ENCODE assay signal across 7 cellular contexts in the genomic region with DNA sequence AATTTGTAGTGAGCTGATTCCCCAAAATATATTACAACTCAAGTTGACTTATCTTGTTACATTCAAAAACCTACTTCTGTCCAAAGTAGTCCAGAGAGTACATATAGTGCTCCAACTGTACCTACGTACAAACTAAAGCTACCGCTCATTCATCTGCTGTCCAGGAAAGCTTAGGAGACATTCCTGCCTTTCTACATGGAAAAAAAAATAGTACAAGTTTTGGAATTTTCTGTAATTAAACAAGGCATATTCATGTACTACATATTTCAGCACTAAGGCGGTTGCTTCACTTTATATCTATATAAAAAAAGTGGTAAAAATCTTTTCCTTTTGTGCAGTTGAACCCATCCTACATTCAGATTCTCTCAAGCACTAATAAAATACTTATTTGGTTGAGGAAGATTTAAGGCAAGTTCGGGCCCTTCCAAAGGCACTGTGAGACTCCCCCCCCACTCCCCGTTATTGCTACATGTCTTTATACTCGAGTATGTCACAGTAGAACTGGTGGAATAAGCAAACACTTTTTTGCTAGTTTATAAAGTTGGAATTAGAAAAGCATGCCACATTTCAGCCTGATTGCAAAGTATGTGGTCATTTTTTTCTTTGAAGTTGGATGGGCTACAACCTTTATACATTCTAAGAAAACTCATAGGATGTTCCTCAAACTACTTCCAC. TPM values are rescaled to one million over a fixed set of nuclear protein-coding genes. Genes with fewer than 3 reads are reported as not detected.
A peak's percentile ranks its signal among the peaks of the same experiment; 100 is the strongest.
DNase-seq lines count a peak whose midpoint lies in the region; ATAC-seq and TF ChIP-seq lines count a peak whose summit lies in the region.

No MANE protein-coding gene starts in this region.

- no peaks in the 10 kb centered on the region for H3K27me3 Mint-ChIP-seq in activated CD8-positive, alpha-beta T cell treated with anti-CD3 and anti-CD28 coated beads for 36 hours

- H3K9ac ChIP-seq in HUES64 (ENCODE audit: low read depth, low read length), result peak overlapping the region; percentile 99; the same call in 1 of the 2 replicates

- no peaks in the 10 kb centered on the region for H3K9me3 ChIP-seq in HUES64 (ENCODE audit: insufficient read depth, low read depth, low read length)
- H3K9me3 ChIP-seq in left ventricle myocardium inferior (replicated peaks), result no peaks in the 10 kb centered on the region
- H3K9me3 ChIP-seq in SJCRH30 (replicated peaks), result no peaks in the 10 kb centered on the region

- peaks cover 53% of the 10 kb centered on the region for H3K4me1 ChIP-seq in HUES64 (ENCODE audit: insufficient read depth, low read length)
- H3K4me1 ChIP-seq in left ventricle myocardium inferior, result peaks cover 91% of the 10 kb centered on the region
- H3K4me1 ChIP-seq in SJCRH30, result peaks cover 31% of the 10 kb centered on the region

- H3K36me3 Mint-ChIP-seq in activated CD8-positive, alpha-beta T cell treated with anti-CD3 and anti-CD28 coated beads for 36 hours (ENCODE audit: low read depth), result peaks cover 53% of the 10 kb centered on the region
- H3K36me3 Mint-ChIP-seq in stimulated activated effector memory CD8-positive, alpha-beta T cell treated with anti-CD3 and anti-CD28 coated beads, Interleukin-12 subunit alpha, Interleukin-12 subunit beta, amount 100 ng/mL, for 72 hours, result peaks cover 91% of the 10 kb centered on the region

- H3K9me3 Mint-ChIP-seq in activated CD8-positive, alpha-beta T cell treated with anti-CD3 and anti-CD28 coated beads for 36 hours, result no peaks in the 10 kb centered on the region
- H3K9me3 Mint-ChIP-seq in stimulated activated effector memory CD8-positive, alpha-beta T cell treated with anti-CD3 and anti-CD28 coated beads, Interleukin-12 subunit alpha, Interleukin-12 subunit beta, amount 100 ng/mL, for 72 hours, result no peaks in the 10 kb centered on the region

- H3K4me1 Mint-ChIP-seq in activated CD8-positive, alpha-beta T cell treated with anti-CD3 and anti-CD28 coated beads for 36 hours (ENCODE audit: low read depth), result peaks cover 43% of the 10 kb centered on the region
- H3K4me1 Mint-ChIP-seq in stimulated activated effector memory CD8-positive, alpha-beta T cell treated with anti-CD3 and anti-CD28 coated beads, Interleukin-12 subunit alpha, Interleukin-12 subunit beta, amount 100 ng/mL, for 72 hours, result peaks cover 52% of the 10 kb centered on the region

- peak overlapping the region; percentile 69; the same call in 1 of the 2 replicates for H3K27ac ChIP-seq in HUES64 (ENCODE audit: low read depth, low read length)
- peak overlapping the region; percentile 99 for H3K27ac ChIP-seq in left ventricle myocardium inferior (replicated peaks)
- H3K27ac ChIP-seq in SJCRH30, result no peak overlapping the region

- H3K36me3 ChIP-seq in HUES64 (ENCODE audit: insufficient read depth, low read length) (peaks cover 30% of the 10 kb centered on the region), left ventricle myocardium inferior (peaks cover 36% of the 10 kb centered on the region), SJCRH30 (peaks cover 12% of the 10 kb centered on the region)

- no peak for ATAC-seq in activated CD8-positive, alpha-beta T cell treated with anti-CD3 and anti-CD28 coated beads for 36 hours
- ATAC-seq in stimulated activated effector memory CD8-positive, alpha-beta T cell treated with anti-CD3 and anti-CD28 coated beads, Interleukin-12 subunit alpha, Interleukin-12 subunit beta, amount 100 ng/mL, for 72 hours, result no peak
- ATAC-seq in HG03439 (IDR thresholded peaks at IDR 0.05; ENCODE audit: unreplicated experiment), result no peak

- DNase-seq in activated CD8-positive, alpha-beta T cell treated with anti-CD3 and anti-CD28 coated beads for 36 hours, result no peak
- no peak for DNase-seq in left ventricle myocardium inferior
- no peak for DNase-seq in stimulated activated effector memory CD8-positive, alpha-beta T cell treated with anti-CD3 and anti-CD28 coated beads, Interleukin-12 subunit alpha, Interleukin-12 subunit beta, amount 100 ng/mL, for 72 hours (ENCODE audit: low spot score in 2 of 2)
- DNase-seq in SJCRH30, result no peak
- DNase-seq in activated CD4-positive, alpha-beta T cell treated with anti-CD3 and anti-CD28 coated beads, Interleukin-2, amount 50 U/mL, for 4 hours, result no peak

- WGBS in HUES64, result 29% methylated on average over 5 of the region's 6 CpGs

- H3K4me3 Mint-ChIP-seq in activated CD8-positive, alpha-beta T cell treated with anti-CD3 and anti-CD28 coated beads for 36 hours, result peak overlapping the region; percentile 80
- peak overlapping the region; percentile 85 for H3K4me3 Mint-ChIP-seq in stimulated activated effector memory CD8-positive, alpha-beta T cell treated with anti-CD3 and anti-CD28 coated beads, Interleukin-12 subunit alpha, Interleukin-12 subunit beta, amount 100 ng/mL, for 72 hours

- intact Hi-C loops in activated CD8-positive, alpha-beta T cell treated with anti-CD3 and anti-CD28 coated beads for 36 hours (cut with micrococcal nuclease), result loop anchor here (10.0 kb wide), 1 partner anchor 248 kb away; no protein-coding TSS in a partner anchor
- intact Hi-C loops in left ventricle myocardium inferior (cut with micrococcal nuclease), result loop anchor here (10.0 kb wide), 2 partner anchors 88 to 278 kb away; no protein-coding TSS in a partner anchor

- peak overlapping the region; percentile 94 for H3K4me3 ChIP-seq in HUES64 (ENCODE audit: low read length)
- peak overlapping the region; percentile 94 for H3K4me3 ChIP-seq in left ventricle myocardium inferior
- H3K4me3 ChIP-seq in SJCRH30, result no peak overlapping the region

- CTCF ChIA-PET in activated CD8-positive, alpha-beta T cell treated with anti-CD3 and anti-CD28 coated beads for 36 hours (lab: Charles Lee), result interaction anchor here (0.7 to 19.3 kb wide), 10 partner anchors 23 to 412 kb away, joined by 3 to 647 read pairs (median 4); no protein-coding TSS in a partner anchor

- H3K27me3 ChIP-seq in HUES64 (ENCODE audit: insufficient read depth, low read length) (no peaks in the 10 kb centered on the region), left ventricle myocardium inferior (ENCODE audit: low read depth) (no peaks in the 10 kb centered on the region), SJCRH30 (no peaks in the 10 kb centered on the region)

- POLR2A ChIA-PET in activated CD8-positive, alpha-beta T cell treated with anti-CD3 and anti-CD28 coated beads for 36 hours (lab: Charles Lee), result interaction anchor here (1.0 to 14.1 kb wide), 9 partner anchors 22 to 412 kb away, joined by 3 to 549 read pairs (median 8); no protein-coding TSS in a partner anchor

- H3K27ac Mint-ChIP-seq in activated CD8-positive, alpha-beta T cell treated with anti-CD3 and anti-CD28 coated beads for 36 hours, result peak overlapping the region; percentile 95
- H3K27ac Mint-ChIP-seq in stimulated activated effector memory CD8-positive, alpha-beta T cell treated with anti-CD3 and anti-CD28 coated beads, Interleukin-12 subunit alpha, Interleukin-12 subunit beta, amount 100 ng/mL, for 72 hours, result peak overlapping the region; percentile 99

- TF ChIP-seq CTCF in activated CD8-positive, alpha-beta T cell treated with anti-CD3 and anti-CD28 coated beads for 36 hours (IDR thresholded peaks at IDR 0.05), result no peak
- TF ChIP-seq CTCF in left ventricle myocardium inferior (IDR thresholded peaks at IDR 0.05; ENCODE audit: borderline replicate concordance), result no peak

RNA-seq across cellular contexts. Expression of a gene that starts 3.8 kb away (rescaled TPM):
- 62.2 TPM for polyA plus RNA-seq in HUES64 (2013, experiment 1 of 2)
- polyA plus RNA-seq in HUES64 (2013, experiment 2 of 2), result 60.5 TPM
- 100 to 1,000 TPM; 102 to 106 TPM for total RNA-seq in activated CD8-positive, alpha-beta T cell treated with anti-CD3 and anti-CD28 coated beads for 36 hours
- total RNA-seq in left ventricle myocardium inferior, result 48.5 TPM
- 5.1 and 5.6 TPM in 2 replicates for total RNA-seq in SJCRH30 (2014; rRNA removed; shearing (Covaris generic))
